In the genomic region with DNA sequence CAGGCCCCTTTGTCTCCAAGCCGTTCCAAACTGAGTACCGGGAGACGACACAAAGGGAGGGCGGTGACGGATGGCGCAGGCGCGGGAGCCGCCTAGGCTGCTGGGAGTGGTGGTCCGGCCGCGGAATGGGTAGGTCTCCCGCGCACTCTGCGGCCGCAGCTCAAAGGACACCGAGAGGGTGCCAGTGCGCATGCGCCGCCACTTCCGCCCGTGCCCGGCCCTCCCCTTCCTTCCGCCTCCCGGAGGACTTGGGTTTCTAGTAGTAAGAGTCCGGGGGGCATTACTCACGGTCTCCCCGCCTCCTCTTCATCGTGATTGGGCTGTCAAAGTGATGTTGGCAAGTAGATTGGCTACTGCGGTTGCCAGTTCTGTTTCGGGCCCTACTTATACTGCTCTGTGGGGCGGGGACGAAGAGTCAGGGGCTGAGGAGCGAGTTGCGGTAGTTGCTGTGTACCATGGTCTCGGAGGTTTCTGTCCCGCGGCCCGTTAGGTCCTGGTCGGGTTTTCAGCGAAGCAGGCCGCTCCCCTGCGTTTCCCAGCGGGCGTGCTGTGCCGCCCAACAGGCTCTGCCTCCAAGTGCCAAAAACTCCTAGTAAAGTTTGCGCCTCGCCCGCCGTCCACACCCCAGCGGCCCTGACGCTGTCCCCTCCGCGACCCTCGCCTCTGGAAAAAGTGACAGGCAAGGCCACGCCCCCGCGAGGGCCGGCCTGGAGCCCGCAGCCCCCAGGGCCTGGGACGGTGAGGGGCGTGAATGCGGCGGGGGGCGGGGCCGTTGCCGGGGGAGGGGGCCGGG, we compare ENCODE assay signal across 1 cellular context.
A peak's percentile ranks its signal among the peaks of the same experiment; 100 is the strongest.
TF ChIP-seq lines count a peak whose summit lies in the region.

No MANE protein-coding gene starts in this region.

TF ChIP-seq in HepG2, 621 proteins besides CTCF, POLR2A, EP300 and RAD21 (continued from another document and continues in another):
- TF ChIP-seq, protein P1, sequence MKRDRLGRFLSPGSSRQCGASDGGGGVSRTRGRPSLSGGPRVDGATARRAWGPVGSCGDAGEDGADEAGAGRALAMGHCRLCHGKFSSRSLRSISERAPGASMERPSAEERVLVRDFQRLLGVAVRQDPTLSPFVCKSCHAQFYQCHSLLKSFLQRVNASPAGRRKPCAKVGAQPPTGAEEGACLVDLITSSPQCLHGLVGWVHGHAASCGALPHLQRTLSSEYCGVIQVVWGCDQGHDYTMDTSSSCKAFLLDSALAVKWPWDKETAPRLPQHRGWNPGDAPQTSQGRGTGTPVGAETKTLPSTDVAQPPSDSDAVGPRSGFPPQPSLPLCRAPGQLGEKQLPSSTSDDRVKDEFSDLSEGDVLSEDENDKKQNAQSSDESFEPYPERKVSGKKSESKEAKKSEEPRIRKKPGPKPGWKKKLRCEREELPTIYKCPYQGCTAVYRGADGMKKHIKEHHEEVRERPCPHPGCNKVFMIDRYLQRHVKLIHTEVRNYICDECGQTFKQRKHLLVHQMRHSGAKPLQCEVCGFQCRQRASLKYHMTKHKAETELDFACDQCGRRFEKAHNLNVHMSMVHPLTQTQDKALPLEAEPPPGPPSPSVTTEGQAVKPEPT (CRISPR knock-in tag; IDR thresholded peaks at IDR 0.05; ENCODE audit: low read depth): 0 out of 2 replicates have a peak, but pooled peaks have one; percentile 17
- TF ChIP-seq HOXA5 (CRISPR knock-in tag; IDR thresholded peaks at IDR 0.05): peak; percentile 91
- peak; percentile 81; the same call in 1 of the 2 replicates for TF ChIP-seq ZBTB7B (CRISPR knock-in tag; IDR thresholded peaks at IDR 0.05)
- no peak for TF ChIP-seq MATR3 (CRISPR knock-in tag; IDR thresholded peaks at IDR 0.05)
- 0 out of 2 replicates have a peak, but pooled peaks have one; percentile 79 for TF ChIP-seq ZNF572 (CRISPR knock-in tag; IDR thresholded peaks at IDR 0.05)
- TF ChIP-seq, protein P2, sequence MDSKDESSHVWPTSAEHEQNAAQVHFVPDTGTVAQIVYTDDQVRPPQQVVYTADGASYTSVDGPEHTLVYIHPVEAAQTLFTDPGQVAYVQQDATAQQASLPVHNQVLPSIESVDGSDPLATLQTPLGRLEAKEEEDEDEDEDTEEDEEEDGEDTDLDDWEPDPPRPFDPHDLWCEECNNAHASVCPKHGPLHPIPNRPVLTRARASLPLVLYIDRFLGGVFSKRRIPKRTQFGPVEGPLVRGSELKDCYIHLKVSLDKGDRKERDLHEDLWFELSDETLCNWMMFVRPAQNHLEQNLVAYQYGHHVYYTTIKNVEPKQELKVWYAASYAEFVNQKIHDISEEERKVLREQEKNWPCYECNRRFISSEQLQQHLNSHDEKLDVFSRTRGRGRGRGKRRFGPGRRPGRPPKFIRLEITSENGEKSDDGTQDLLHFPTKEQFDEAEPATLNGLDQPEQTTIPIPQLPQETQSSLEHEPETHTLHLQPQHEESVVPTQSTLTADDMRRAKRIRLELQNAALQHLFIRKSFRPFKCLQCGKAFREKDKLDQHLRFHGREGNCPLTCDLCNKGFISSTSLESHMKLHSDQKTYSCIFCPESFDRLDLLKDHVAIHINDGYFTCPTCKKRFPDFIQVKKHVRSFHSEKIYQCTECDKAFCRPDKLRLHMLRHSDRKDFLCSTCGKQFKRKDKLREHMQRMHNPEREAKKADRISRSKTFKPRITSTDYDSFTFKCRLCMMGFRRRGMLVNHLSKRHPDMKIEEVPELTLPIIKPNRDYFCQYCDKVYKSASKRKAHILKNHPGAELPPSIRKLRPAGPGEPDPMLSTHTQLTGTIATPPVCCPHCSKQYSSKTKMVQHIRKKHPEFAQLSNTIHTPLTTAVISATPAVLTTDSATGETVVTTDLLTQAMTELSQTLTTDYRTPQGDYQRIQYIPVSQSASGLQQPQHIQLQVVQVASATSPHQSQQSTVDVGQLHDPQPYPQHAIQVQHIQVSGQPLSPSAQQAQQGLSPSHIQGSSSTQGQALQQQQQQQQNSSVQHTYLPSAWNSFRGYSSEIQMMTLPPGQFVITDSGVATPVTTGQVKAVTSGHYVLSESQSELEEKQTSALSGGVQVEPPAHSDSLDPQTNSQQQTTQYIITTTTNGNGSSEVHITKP (CRISPR knock-in tag; IDR thresholded peaks at IDR 0.05; ENCODE audit: low read depth): 0 out of 2 replicates have a peak, but pooled peaks have one; percentile 52
- TF ChIP-seq SYNCRIP (IDR thresholded peaks at IDR 0.05; ENCODE audit: insufficient read depth, low read depth, low read length): no peak
- 0 out of 2 replicates have a peak, but pooled peaks have one; percentile 55 for TF ChIP-seq KAT8 (CRISPR knock-in tag; IDR thresholded peaks at IDR 0.05)
- 0 out of 2 replicates have a peak, but pooled peaks have one; percentile 40 for TF ChIP-seq MEIS2 (CRISPR knock-in tag; IDR thresholded peaks at IDR 0.05)
- TF ChIP-seq, protein P3, sequence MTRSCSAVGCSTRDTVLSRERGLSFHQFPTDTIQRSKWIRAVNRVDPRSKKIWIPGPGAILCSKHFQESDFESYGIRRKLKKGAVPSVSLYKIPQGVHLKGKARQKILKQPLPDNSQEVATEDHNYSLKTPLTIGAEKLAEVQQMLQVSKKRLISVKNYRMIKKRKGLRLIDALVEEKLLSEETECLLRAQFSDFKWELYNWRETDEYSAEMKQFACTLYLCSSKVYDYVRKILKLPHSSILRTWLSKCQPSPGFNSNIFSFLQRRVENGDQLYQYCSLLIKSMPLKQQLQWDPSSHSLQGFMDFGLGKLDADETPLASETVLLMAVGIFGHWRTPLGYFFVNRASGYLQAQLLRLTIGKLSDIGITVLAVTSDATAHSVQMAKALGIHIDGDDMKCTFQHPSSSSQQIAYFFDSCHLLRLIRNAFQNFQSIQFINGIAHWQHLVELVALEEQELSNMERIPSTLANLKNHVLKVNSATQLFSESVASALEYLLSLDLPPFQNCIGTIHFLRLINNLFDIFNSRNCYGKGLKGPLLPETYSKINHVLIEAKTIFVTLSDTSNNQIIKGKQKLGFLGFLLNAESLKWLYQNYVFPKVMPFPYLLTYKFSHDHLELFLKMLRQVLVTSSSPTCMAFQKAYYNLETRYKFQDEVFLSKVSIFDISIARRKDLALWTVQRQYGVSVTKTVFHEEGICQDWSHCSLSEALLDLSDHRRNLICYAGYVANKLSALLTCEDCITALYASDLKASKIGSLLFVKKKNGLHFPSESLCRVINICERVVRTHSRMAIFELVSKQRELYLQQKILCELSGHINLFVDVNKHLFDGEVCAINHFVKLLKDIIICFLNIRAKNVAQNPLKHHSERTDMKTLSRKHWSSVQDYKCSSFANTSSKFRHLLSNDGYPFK (CRISPR knock-in tag; IDR thresholded peaks at IDR 0.05; ENCODE audit: borderline replicate concordance): peak; percentile 58; the same call in 1 of the 2 replicates
- TF ChIP-seq ZNF230 (CRISPR knock-in tag; IDR thresholded peaks at IDR 0.05): peak; percentile 23
- no peak for TF ChIP-seq HMG20A (CRISPR knock-in tag; IDR thresholded peaks at IDR 0.05; ENCODE audit: borderline replicate concordance)
- peak; percentile 54; the same call in 1 of the 2 replicates for TF ChIP-seq SIN3A (IDR thresholded peaks at IDR 0.05; ENCODE audit: borderline replicate concordance, low read depth, low read length)
- TF ChIP-seq BHLHE40 (IDR thresholded peaks at IDR 0.05; ENCODE audit: low read length): peak; percentile 92
- TF ChIP-seq, protein P4, sequence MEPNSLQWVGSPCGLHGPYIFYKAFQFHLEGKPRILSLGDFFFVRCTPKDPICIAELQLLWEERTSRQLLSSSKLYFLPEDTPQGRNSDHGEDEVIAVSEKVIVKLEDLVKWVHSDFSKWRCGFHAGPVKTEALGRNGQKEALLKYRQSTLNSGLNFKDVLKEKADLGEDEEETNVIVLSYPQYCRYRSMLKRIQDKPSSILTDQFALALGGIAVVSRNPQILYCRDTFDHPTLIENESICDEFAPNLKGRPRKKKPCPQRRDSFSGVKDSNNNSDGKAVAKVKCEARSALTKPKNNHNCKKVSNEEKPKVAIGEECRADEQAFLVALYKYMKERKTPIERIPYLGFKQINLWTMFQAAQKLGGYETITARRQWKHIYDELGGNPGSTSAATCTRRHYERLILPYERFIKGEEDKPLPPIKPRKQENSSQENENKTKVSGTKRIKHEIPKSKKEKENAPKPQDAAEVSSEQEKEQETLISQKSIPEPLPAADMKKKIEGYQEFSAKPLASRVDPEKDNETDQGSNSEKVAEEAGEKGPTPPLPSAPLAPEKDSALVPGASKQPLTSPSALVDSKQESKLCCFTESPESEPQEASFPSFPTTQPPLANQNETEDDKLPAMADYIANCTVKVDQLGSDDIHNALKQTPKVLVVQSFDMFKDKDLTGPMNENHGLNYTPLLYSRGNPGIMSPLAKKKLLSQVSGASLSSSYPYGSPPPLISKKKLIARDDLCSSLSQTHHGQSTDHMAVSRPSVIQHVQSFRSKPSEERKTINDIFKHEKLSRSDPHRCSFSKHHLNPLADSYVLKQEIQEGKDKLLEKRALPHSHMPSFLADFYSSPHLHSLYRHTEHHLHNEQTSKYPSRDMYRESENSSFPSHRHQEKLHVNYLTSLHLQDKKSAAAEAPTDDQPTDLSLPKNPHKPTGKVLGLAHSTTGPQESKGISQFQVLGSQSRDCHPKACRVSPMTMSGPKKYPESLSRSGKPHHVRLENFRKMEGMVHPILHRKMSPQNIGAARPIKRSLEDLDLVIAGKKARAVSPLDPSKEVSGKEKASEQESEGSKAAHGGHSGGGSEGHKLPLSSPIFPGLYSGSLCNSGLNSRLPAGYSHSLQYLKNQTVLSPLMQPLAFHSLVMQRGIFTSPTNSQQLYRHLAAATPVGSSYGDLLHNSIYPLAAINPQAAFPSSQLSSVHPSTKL (CRISPR knock-in tag; IDR thresholded peaks at IDR 0.05): no peak; the same call in 1 of the 2 replicates
- no peak for TF ChIP-seq ZNF678 (CRISPR knock-in tag; IDR thresholded peaks at IDR 0.05)
- 0 out of 2 replicates have a peak, but pooled peaks have one; percentile 32 for TF ChIP-seq MZF1 (CRISPR knock-in tag; IDR thresholded peaks at IDR 0.05; ENCODE audit: borderline replicate concordance)
- TF ChIP-seq SP1 (IDR thresholded peaks at IDR 0.05): no peak
- peak; percentile 32 for TF ChIP-seq SP1 (CRISPR knock-in tag; IDR thresholded peaks at IDR 0.05)
- peak; percentile 73; the same call in 1 of the 2 replicates for TF ChIP-seq ZNF563 (CRISPR knock-in tag; IDR thresholded peaks at IDR 0.05)
- peak; percentile 74; the same call in 1 of the 2 replicates for TF ChIP-seq ZNF567 (CRISPR knock-in tag; IDR thresholded peaks at IDR 0.05; ENCODE audit: borderline replicate concordance)
- TF ChIP-seq MEF2D (CRISPR knock-in tag; IDR thresholded peaks at IDR 0.05): peak; percentile 77
- TF ChIP-seq, protein P5, sequence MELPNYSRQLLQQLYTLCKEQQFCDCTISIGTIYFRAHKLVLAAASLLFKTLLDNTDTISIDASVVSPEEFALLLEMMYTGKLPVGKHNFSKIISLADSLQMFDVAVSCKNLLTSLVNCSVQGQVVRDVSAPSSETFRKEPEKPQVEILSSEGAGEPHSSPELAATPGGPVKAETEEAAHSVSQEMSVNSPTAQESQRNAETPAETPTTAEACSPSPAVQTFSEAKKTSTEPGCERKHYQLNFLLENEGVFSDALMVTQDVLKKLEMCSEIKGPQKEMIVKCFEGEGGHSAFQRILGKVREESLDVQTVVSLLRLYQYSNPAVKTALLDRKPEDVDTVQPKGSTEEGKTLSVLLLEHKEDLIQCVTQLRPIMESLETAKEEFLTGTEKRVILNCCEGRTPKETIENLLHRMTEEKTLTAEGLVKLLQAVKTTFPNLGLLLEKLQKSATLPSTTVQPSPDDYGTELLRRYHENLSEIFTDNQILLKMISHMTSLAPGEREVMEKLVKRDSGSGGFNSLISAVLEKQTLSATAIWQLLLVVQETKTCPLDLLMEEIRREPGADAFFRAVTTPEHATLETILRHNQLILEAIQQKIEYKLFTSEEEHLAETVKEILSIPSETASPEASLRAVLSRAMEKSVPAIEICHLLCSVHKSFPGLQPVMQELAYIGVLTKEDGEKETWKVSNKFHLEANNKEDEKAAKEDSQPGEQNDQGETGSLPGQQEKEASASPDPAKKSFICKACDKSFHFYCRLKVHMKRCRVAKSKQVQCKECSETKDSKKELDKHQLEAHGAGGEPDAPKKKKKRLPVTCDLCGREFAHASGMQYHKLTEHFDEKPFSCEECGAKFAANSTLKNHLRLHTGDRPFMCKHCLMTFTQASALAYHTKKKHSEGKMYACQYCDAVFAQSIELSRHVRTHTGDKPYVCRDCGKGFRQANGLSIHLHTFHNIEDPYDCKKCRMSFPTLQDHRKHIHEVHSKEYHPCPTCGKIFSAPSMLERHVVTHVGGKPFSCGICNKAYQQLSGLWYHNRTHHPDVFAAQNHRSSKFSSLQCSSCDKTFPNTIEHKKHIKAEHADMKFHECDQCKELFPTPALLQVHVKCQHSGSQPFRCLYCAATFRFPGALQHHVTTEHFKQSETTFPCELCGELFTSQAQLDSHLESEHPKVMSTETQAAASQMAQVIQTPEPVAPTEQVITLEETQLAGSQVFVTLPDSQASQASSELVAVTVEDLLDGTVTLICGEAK (IDR thresholded peaks at IDR 0.05): no peak
- TF ChIP-seq, protein P5 (CRISPR knock-in tag; IDR thresholded peaks at IDR 0.05): peak; percentile 54; the same call in 1 of the 2 replicates
- peak; percentile 82 for TF ChIP-seq ZNF605 (CRISPR knock-in tag; IDR thresholded peaks at IDR 0.05)
- no peak for TF ChIP-seq CC2D1A (CRISPR knock-in tag; IDR thresholded peaks at IDR 0.05)
- no peak for TF ChIP-seq ZNF431 (CRISPR knock-in tag; IDR thresholded peaks at IDR 0.05; ENCODE audit: borderline replicate concordance, low read depth)
- no peak for TF ChIP-seq THYN1 (CRISPR knock-in tag; IDR thresholded peaks at IDR 0.05; ENCODE audit: borderline replicate concordance, low read depth)
- TF ChIP-seq ZNF292 (CRISPR knock-in tag; IDR thresholded peaks at IDR 0.05; ENCODE audit: borderline replicate concordance, low read depth): peak; percentile 69; the same call in 1 of the 2 replicates
- 0 out of 2 replicates have a peak, but pooled peaks have one; percentile 47 for TF ChIP-seq ZMAT3 (CRISPR knock-in tag; conservative IDR thresholded peaks at IDR 0.05)
- TF ChIP-seq NBN (conservative IDR thresholded peaks at IDR 0.05): no peak
- TF ChIP-seq ZFP82 (CRISPR knock-in tag; IDR thresholded peaks at IDR 0.05; ENCODE audit: borderline replicate concordance): peak; percentile 77; the same call in 1 of the 2 replicates
- TF ChIP-seq ESRRA (CRISPR knock-in tag; IDR thresholded peaks at IDR 0.05; ENCODE audit: low read depth): 0 out of 2 replicates have a peak, but pooled peaks have one; percentile 43
